2 cellular contexts compared by ENCODE assay signal in the genomic region with DNA sequence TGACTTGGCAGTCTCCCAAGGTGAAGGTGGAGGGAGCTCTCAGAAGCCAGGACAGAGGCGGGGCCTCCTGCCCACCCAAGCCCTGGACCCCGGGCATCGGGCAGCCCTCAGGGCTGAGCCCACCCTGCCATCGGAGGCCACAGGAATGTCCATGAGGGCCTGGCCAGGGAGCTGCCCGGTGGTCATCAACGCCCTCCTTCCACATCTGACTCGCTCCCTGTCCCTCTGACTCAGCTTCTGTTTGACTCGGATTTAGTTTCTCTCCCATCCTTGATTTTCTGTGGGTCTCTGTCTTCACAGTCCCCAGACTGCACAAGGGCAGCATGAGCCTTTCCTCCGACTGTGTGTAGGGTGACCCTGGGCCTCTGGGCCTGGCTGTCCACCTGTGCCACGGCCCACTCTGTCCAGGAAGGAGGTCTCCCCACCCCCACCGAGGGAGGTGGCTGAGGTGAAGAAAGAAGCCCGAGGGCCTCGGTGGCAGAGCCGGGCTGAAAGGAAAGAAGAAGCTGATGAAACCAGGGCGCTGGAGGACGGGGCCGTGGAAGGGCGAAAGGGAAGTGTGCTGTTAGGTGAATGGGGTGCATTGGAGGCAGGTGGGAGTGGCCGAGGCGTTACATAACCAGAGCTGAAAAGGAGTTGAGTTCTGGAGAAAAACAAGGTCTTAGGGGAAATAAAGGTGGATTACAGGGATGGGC.
TF ChIP-seq lines count a peak whose summit lies in the region.

No MANE protein-coding gene starts in this region.

TF ChIP-seq in IMR-90, 13 proteins besides CTCF, POLR2A, EP300 and RAD21:
- TF ChIP-seq CHD1 (IDR thresholded peaks at IDR 0.05; ENCODE audit: low read depth, low read length) = no peak
- no peak for TF ChIP-seq MXI1 (IDR thresholded peaks at IDR 0.05; ENCODE audit: borderline replicate concordance, low read depth, low read length)
- TF ChIP-seq FOS (IDR thresholded peaks at IDR 0.05; ENCODE audit: low read depth, low read length) = no peak; the same call in 1 of the 2 replicates
- no peak for TF ChIP-seq MAZ (IDR thresholded peaks at IDR 0.05; ENCODE audit: borderline replicate concordance, low read depth, low read length)
- TF ChIP-seq SMC3 (IDR thresholded peaks at IDR 0.05; ENCODE audit: low read depth, low read length) = no peak

TF ChIP-seq in WTC11, 78 proteins besides CTCF, POLR2A, EP300 and RAD21:
- TF ChIP-seq IRF2 (CRISPR knock-in tag; IDR thresholded peaks at IDR 0.05; ENCODE audit: borderline replicate concordance, low read depth) = no peak
- no peak for TF ChIP-seq MYBL2 (CRISPR knock-in tag; IDR thresholded peaks at IDR 0.05)
- TF ChIP-seq SMAD3 (CRISPR knock-in tag; IDR thresholded peaks at IDR 0.05; ENCODE audit: borderline replicate concordance) = no peak
- TF ChIP-seq, protein P1, sequence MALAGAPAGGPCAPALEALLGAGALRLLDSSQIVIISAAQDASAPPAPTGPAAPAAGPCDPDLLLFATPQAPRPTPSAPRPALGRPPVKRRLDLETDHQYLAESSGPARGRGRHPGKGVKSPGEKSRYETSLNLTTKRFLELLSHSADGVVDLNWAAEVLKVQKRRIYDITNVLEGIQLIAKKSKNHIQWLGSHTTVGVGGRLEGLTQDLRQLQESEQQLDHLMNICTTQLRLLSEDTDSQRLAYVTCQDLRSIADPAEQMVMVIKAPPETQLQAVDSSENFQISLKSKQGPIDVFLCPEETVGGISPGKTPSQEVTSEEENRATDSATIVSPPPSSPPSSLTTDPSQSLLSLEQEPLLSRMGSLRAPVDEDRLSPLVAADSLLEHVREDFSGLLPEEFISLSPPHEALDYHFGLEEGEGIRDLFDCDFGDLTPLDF (CRISPR knock-in tag; IDR thresholded peaks at IDR 0.05) = no peak
- TF ChIP-seq ZBTB21 (CRISPR knock-in tag; IDR thresholded peaks at IDR 0.05; ENCODE audit: borderline replicate concordance) = no peak
- TF ChIP-seq CREM (CRISPR knock-in tag; IDR thresholded peaks at IDR 0.05) = no peak
- no peak for TF ChIP-seq ZNF423 (CRISPR knock-in tag; IDR thresholded peaks at IDR 0.05)
- TF ChIP-seq, protein P2, sequence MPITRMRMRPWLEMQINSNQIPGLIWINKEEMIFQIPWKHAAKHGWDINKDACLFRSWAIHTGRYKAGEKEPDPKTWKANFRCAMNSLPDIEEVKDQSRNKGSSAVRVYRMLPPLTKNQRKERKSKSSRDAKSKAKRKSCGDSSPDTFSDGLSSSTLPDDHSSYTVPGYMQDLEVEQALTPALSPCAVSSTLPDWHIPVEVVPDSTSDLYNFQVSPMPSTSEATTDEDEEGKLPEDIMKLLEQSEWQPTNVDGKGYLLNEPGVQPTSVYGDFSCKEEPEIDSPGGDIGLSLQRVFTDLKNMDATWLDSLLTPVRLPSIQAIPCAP (CRISPR knock-in tag; IDR thresholded peaks at IDR 0.05) = no peak
- TF ChIP-seq ZSCAN18 (CRISPR knock-in tag; IDR thresholded peaks at IDR 0.05) = no peak
- TF ChIP-seq ZNF121 (CRISPR knock-in tag; IDR thresholded peaks at IDR 0.05) = no peak
